Comparison of ENCODE assay signal across 9 cellular contexts in genomic region chrX:17535229-17535628, GRCh38.
DNase-seq lines count a peak whose midpoint lies in the region; ATAC-seq lines count a peak whose summit lies in the region.
"Had no signal": no experiment of that assay in that cellular context is flagged by ENCODE, and none has a peak within 500 bp of the region (broad histone marks: within the 10 kb centered on the region; RNA-seq: fewer than 3 reads in every experiment).

No MANE protein-coding gene starts in this region.

- no peak for ATAC-seq in GM18873 (IDR thresholded peaks at IDR 0.05; ENCODE audit: low FRiP score, unreplicated experiment)

- no peak overlapping the region for H3K4ac ChIP-seq in mesendoderm (ENCODE audit: low read depth, low read length)

- H2BK120ac ChIP-seq in mesendoderm (ENCODE audit: low read depth, low read length): no peak overlapping the region

- no peak overlapping the region for H2BK5ac ChIP-seq in mesendoderm (ENCODE audit: low read length)

- no peaks in the 10 kb centered on the region for H3K79me1 ChIP-seq in mesendoderm (ENCODE audit: low read length)

- H3K4me1 Mint-ChIP-seq in activated naive CD4-positive, alpha-beta T cell treated with anti-CD3 and anti-CD28 coated beads, Interleukin-2, amount 10 ng/mL, durations not matched to agents 7 days and 5 days: no peaks in the 10 kb centered on the region

- H3K27me3 ChIP-seq in mesendoderm (ENCODE audit: insufficient read depth, low read length, poor library complexity): no peaks in the 10 kb centered on the region

- no peak overlapping the region for H3K56ac ChIP-seq in mesendoderm (ENCODE audit: low read length)

- WGBS in mesendoderm (ENCODE audit: extremely low coverage, insufficient coverage, low lambda C conversion rate): no CpG with 5 or more reads among the region's 4 CpGs

- no peak overlapping the region for H3K4me3 Mint-ChIP-seq in activated naive CD4-positive, alpha-beta T cell treated with anti-CD3 and anti-CD28 coated beads, Interleukin-2, amount 10 ng/mL, durations not matched to agents 7 days and 5 days

- H3K4me2 ChIP-seq in mesendoderm (ENCODE audit: low read length): no peak overlapping the region

- no peaks in the 10 kb centered on the region for H3K36me3 ChIP-seq in mesendoderm (ENCODE audit: control insufficient read depth, insufficient read depth, low read length)

- H3K79me2 ChIP-seq in mesendoderm (ENCODE audit: control insufficient read depth, insufficient read depth, low read length): no peaks in the 10 kb centered on the region

- no peak overlapping the region for H3K27ac ChIP-seq in mesendoderm (ENCODE audit: low read depth, low read length)
- H3K27ac ChIP-seq: skin epidermis had no signal

- no peaks in the 10 kb centered on the region for H3K9me3 Mint-ChIP-seq in activated naive CD4-positive, alpha-beta T cell treated with anti-CD3 and anti-CD28 coated beads, Interleukin-2, amount 10 ng/mL, durations not matched to agents 7 days and 5 days

- no peak overlapping the region for H3K4me3 ChIP-seq in mesendoderm (ENCODE audit: low read length)
- H3K4me3 ChIP-seq: skin epidermis had no signal

- no peak overlapping the region for H2AK5ac ChIP-seq in mesendoderm (ENCODE audit: low read length)

- peak; percentile 2 for DNase-seq in activated CD4-positive, CD25-positive, alpha-beta regulatory T cell treated with anti-CD3 and anti-CD28 coated beads, Interleukin-2, amount 50 U/mL, for 16 hours (ENCODE audit: low read depth, low spot score)
- no peak for DNase-seq in activated CD4-positive, CD25-positive, alpha-beta regulatory T cell (lab: John Stamatoyannopoulos, UW)
- DNase-seq in LHCN-M2 (ENCODE audit: low read depth) (peak; percentile 31), mesendoderm (peak; percentile 60), NCI-H1436 treated with DMSO at 0.1 percent for 48 hours (lab: John Stamatoyannopoulos, UW) (no peak), NCI-H345 treated with DMSO at 0.1 percent for 48 hours (lab: John Stamatoyannopoulos, UW; ENCODE audit: unreplicated experiment) (no peak)
- peak; percentile 52 for DNase-seq in activated naive CD4-positive, alpha-beta T cell treated with anti-CD3 and anti-CD28 coated beads, Interleukin-2, amount 10 ng/mL, durations not matched to agents 7 days and 5 days

- no peaks in the 10 kb centered on the region for H3K4me1 ChIP-seq in mesendoderm (ENCODE audit: control insufficient read depth, low read depth, low read length)

- no peak overlapping the region for H4K5ac ChIP-seq in mesendoderm (ENCODE audit: low read length)

- H3K27me3 Mint-ChIP-seq in activated naive CD4-positive, alpha-beta T cell treated with anti-CD3 and anti-CD28 coated beads, Interleukin-2, amount 10 ng/mL, durations not matched to agents 7 days and 5 days: no peaks in the 10 kb centered on the region

- no peak overlapping the region for H3K18ac ChIP-seq in mesendoderm (ENCODE audit: low read length)

- H3K36me3 Mint-ChIP-seq in activated naive CD4-positive, alpha-beta T cell treated with anti-CD3 and anti-CD28 coated beads, Interleukin-2, amount 10 ng/mL, durations not matched to agents 7 days and 5 days: no peaks in the 10 kb centered on the region

- H3K23ac ChIP-seq in mesendoderm (ENCODE audit: low read length): no peak overlapping the region

- H3K9ac ChIP-seq in mesendoderm (ENCODE audit: low read length): no peak overlapping the region

- H2BK15ac ChIP-seq in mesendoderm (replicated peaks; ENCODE audit: low read depth): no peak overlapping the region

- no peak overlapping the region for H3K27ac Mint-ChIP-seq in activated naive CD4-positive, alpha-beta T cell treated with anti-CD3 and anti-CD28 coated beads, Interleukin-2, amount 10 ng/mL, durations not matched to agents 7 days and 5 days

- no peak overlapping the region for H4K8ac ChIP-seq in mesendoderm (ENCODE audit: low read depth, low read length)

- CTCF ChIA-PET in activated naive CD4-positive, alpha-beta T cell treated with anti-CD3 and anti-CD28 coated beads, Interleukin-2, amount 10 ng/mL, durations not matched to agents 7 days and 5 days (lab: Charles Lee): interaction anchor here (0.6 to 5.0 kb wide), 5 partner anchors 53 to 157 kb away, joined by 3 to 30 read pairs (median 3); no protein-coding TSS in a partner anchor

Comparison
In these comparisons a context has a peak if more than half of its experiments do, and no peak if none do; other contexts are left out.
1. DNase-seq: peak in activated CD4-positive, CD25-positive, alpha-beta regulatory T cell treated with anti-CD3 and anti-CD28 coated beads, Interleukin-2, amount 50 U/mL, for 16 hours (single experiment), LHCN-M2 (single experiment), activated naive CD4-positive, alpha-beta T cell treated with anti-CD3 and anti-CD28 coated beads, Interleukin-2, amount 10 ng/mL, durations not matched to agents 7 days and 5 days (single experiment) and mesendoderm (single experiment); none in activated CD4-positive, CD25-positive, alpha-beta regulatory T cell (0 of 4), NCI-H1436 treated with DMSO at 0.1 percent for 48 hours (single experiment) and NCI-H345 treated with DMSO at 0.1 percent for 48 hours (single experiment).